Comparison of ENCODE assay signal across 8 cellular contexts in the genomic region with DNA sequence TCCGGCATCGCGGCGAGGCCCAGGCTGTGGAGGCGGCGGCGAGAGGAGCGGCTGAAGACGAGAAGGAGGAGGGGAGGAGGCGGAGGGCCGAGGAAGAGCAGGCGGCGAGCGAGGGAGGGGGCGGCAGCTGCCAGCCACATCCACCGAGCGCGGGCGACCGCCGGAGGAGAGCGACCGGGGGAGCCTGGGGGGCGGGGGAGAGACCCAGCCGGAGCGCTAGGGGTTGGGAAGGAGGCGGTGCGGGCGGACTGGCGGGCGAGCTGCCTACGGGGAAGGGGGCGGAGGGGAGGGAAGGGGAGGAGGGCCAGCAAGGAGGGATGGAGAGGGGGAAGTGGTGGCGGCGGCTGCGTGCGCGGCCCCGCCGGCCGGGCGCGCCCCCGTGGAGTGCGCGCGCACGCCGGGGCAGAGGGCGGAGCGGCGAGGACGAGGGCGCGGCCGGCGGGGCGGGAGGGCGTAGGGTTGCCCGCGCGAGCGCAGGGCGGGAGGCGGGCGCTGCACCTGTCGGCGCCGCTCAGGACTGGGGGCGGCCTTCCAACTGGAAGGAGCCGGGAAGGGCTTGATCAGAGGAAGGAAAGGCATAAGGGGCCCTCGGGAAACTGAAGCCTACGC. TPM values are rescaled to one million over a fixed set of nuclear protein-coding genes. Genes with fewer than 3 reads are reported as not detected.
DNase-seq lines count a peak whose midpoint lies in the region; ATAC-seq, FAIRE-seq and TF ChIP-seq lines count a peak whose summit lies in the region.
"Not testable (repeated sequence)": the region's sequence is repeated elsewhere in the genome, so short reads cannot be mapped to it uniquely, and the experiment has no call there.

No MANE protein-coding gene starts in this region.

- not testable (repeated sequence) for TF ChIP-seq CTCF in SU-DHL-6 (IDR thresholded peaks at IDR 0.05; ENCODE audit: insufficient read depth, low read length, poor library complexity, severe bottlenecking); pancreas (IDR thresholded peaks at IDR 0.05); thoracic aorta (IDR thresholded peaks at IDR 0.05)

- not testable (repeated sequence) for H3K9me3 ChIP-seq in SU-DHL-6 (ENCODE audit: insufficient read depth, low read length); pancreas; thoracic aorta

- not testable (repeated sequence) for H3K4me1 Mint-ChIP-seq in activated naive CD8-positive, alpha-beta T cell treated with anti-CD3 and anti-CD28 coated beads for 36 hours

- not testable (repeated sequence) for H3K36me3 Mint-ChIP-seq in activated naive CD8-positive, alpha-beta T cell treated with anti-CD3 and anti-CD28 coated beads for 36 hours

- H3F3A ChIP-seq in SU-DHL-6 (ENCODE audit: insufficient read depth), result not testable (repeated sequence)

- not testable (repeated sequence) for H3K27me3 ChIP-seq in SU-DHL-6 (ENCODE audit: low read length); pancreas; thoracic aorta (replicated peaks; ENCODE audit: insufficient read depth)

- intact Hi-C loops in Right ventricle myocardium inferior (cut with DNase I); pancreas (cut with DNase I): not testable (repeated sequence)

- peaks cover 27% of the 10 kb centered on the region for H3K79me2 ChIP-seq in SU-DHL-6 (ENCODE audit: insufficient read depth, low read length)

- H3K4me2 ChIP-seq in SU-DHL-6 (ENCODE audit: low read depth, low read length, poor library complexity, severe bottlenecking), result peak overlapping the region; percentile 45

- H3K27ac ChIP-seq in SU-DHL-6 (ENCODE audit: low read depth, low read length), result not testable (repeated sequence)
- H3K27ac ChIP-seq in pancreas, result peak overlapping the region in 2 of 4 donors; percentile 64 to 66
- peak overlapping the region in 1 of 2 donors; percentile 60 for H3K27ac ChIP-seq in thoracic aorta

- DNase-seq in NCI-H128 (lab: John Stamatoyannopoulos, UW; ENCODE audit: unreplicated experiment), result peak; percentile 11
- peak; percentile 86 for DNase-seq in activated naive CD8-positive, alpha-beta T cell treated with anti-CD3 and anti-CD28 coated beads for 36 hours
- DNase-seq in Right ventricle myocardium inferior (ENCODE audit: missing footprints), result peak; percentile 90
- peak; percentile 88 to 94 (median 92) for DNase-seq in pancreas
- DNase-seq in thoracic aorta (ENCODE audit: low spot score), result peak; percentile 43

- not testable (repeated sequence) for H3K9me3 Mint-ChIP-seq in activated naive CD8-positive, alpha-beta T cell treated with anti-CD3 and anti-CD28 coated beads for 36 hours

- 0 to 1% methylated on average over 24 to 49 of the region's 73 CpGs for WGBS in pancreas, 2 donors

- not testable (repeated sequence) for H3K9me2 ChIP-seq in SU-DHL-6 (replicated peaks; ENCODE audit: insufficient read depth, low read length)

- H2AFZ ChIP-seq in SU-DHL-6 (ENCODE audit: low read depth, low read length, severe bottlenecking), result peak overlapping the region; percentile 71

- H3K4me1 ChIP-seq in pancreas; thoracic aorta (ENCODE audit: control insufficient read depth in 1 of 2, low read depth in 2 of 2): not testable (repeated sequence)

- not testable (repeated sequence) for H3K27ac Mint-ChIP-seq in activated naive CD8-positive, alpha-beta T cell treated with anti-CD3 and anti-CD28 coated beads for 36 hours

- peak overlapping the region; percentile 64; the same call in 1 of the 2 replicates for H3K4me3 ChIP-seq in GM08714 (ENCODE audit: low read length)
- not testable (repeated sequence) for H3K4me3 ChIP-seq in SU-DHL-6 (ENCODE audit: insufficient read depth, low read length, poor library complexity, severe bottlenecking)
- H3K4me3 ChIP-seq in pancreas, result peak overlapping the region in 2 of 4 donors; percentile 14 to 38
- peak overlapping the region; percentile 78 for H3K4me3 ChIP-seq in thoracic aorta

- H3K9ac ChIP-seq in SU-DHL-6 (ENCODE audit: low read length), result peak overlapping the region; percentile 62

- H3K4me3 Mint-ChIP-seq in activated naive CD8-positive, alpha-beta T cell treated with anti-CD3 and anti-CD28 coated beads for 36 hours, result peak overlapping the region; percentile 47

- FAIRE-seq in pancreas (lab: Jason Lieb, UNC), result not testable (repeated sequence)

- H3K27me3 Mint-ChIP-seq in activated naive CD8-positive, alpha-beta T cell treated with anti-CD3 and anti-CD28 coated beads for 36 hours, result not testable (repeated sequence)

- not testable (repeated sequence) for H4K20me1 ChIP-seq in SU-DHL-6 (ENCODE audit: low read depth, low read length)

- H3K36me3 ChIP-seq in SU-DHL-6 (ENCODE audit: low read length); pancreas; thoracic aorta: not testable (repeated sequence)

- ATAC-seq in HG02623 (IDR thresholded peaks at IDR 0.05; ENCODE audit: unreplicated experiment), result peak; percentile 76
- peak; percentile 97 for ATAC-seq in Right ventricle myocardium inferior
- ATAC-seq in pancreas, result peak; percentile 86 to 93 (median 93)
- ATAC-seq in thoracic aorta (ENCODE audit: insufficient number of reproducible peaks, low FRiP score, low read depth), result peak; percentile 86

RNA-seq across cellular contexts. Expression of a gene that starts 39.9 kb away (rescaled TPM):
- total RNA-seq in activated naive CD8-positive, alpha-beta T cell treated with anti-CD3 and anti-CD28 coated beads for 36 hours, result 10 to 100 TPM; 69.7 to 70.8 TPM
- 36.9 TPM for total RNA-seq in Right ventricle myocardium inferior
- total RNA-seq in pancreas, result 10 to 100 TPM; 14.1 to 29.1 (median 19.5) TPM
- polyA plus RNA-seq in pancreas, result 10 to 100 TPM in 1 of 2 donors, 1 to 10 TPM in 1; 9.2 to 21.1 TPM
- 10 to 100 TPM in 1 of 2 donors, 1 to 10 TPM in 1; 9.0 to 10.7 TPM for total RNA-seq in thoracic aorta

Comparison
In these comparisons a context has a peak if more than half of its experiments do, and no peak if none do; other contexts are left out.
1. DNase-seq: peak in every context shown above with its lines; median percentile 92 in pancreas; 90 in Right ventricle myocardium inferior; 86 in activated naive CD8-positive, alpha-beta T cell treated with anti-CD3 and anti-CD28 coated beads for 36 hours; 43 in thoracic aorta; 11 in NCI-H128.